Comparison of ENCODE assay signal across 8 cellular contexts in genomic region chr17:8158267-8159031, GRCh38. TPM values are rescaled to one million over a fixed set of nuclear protein-coding genes. Genes with fewer than 3 reads are reported as not detected.
DNase-seq lines count a peak whose midpoint lies in the region; ATAC-seq and TF ChIP-seq lines count a peak whose summit lies in the region.

No MANE protein-coding gene starts in this region.

- peak; percentile 95 for TF ChIP-seq CTCF in mesothelial cell of epicardium (IDR thresholded peaks at IDR 0.05; ENCODE audit: unreplicated experiment)

- peak overlapping the region in 1 of 2 donors; percentile 97 for H3K27ac Mint-ChIP-seq in effector memory CD8-positive, alpha-beta T cell
- peak overlapping the region; percentile 75 for H3K27ac Mint-ChIP-seq in mesothelial cell of epicardium

- CTCF ChIA-PET in HEK293T (lab: Yijun Ruan, JAX): interaction anchor here (0.6 to 1.5 kb wide), 6 partner anchors 15 to 58 kb away, joined by 3 read pairs; partner anchors contain the start of gene HES7

- H3K36me3 Mint-ChIP-seq in effector memory CD8-positive, alpha-beta T cell (ENCODE audit: insufficient read depth): peaks cover 49% of the 10 kb centered on the region
- H3K36me3 Mint-ChIP-seq in mesothelial cell of epicardium: no peaks in the 10 kb centered on the region

- peak; percentile 5 for ATAC-seq in effector memory CD8-positive, alpha-beta T cell (replicated peaks)
- ATAC-seq in GM19397 (IDR thresholded peaks at IDR 0.05; ENCODE audit: unreplicated experiment): no peak

- DNase-seq in C1 segment of cervical spinal cord (lab: John Stamatoyannopoulos, UW) (peak in 13 of 14 donors; percentile 29 to 86 (median 78)), HEK293T (ENCODE audit: extremely low spot score) (peak; percentile 75), NOMO-1 treated with DMSO at 0.1 percent for 48 hours (lab: John Stamatoyannopoulos, UW; ENCODE audit: unreplicated experiment) (peak; percentile 94), mesothelial cell of epicardium (ENCODE audit: low spot score in 2 of 2, unreplicated experiment in 2 of 2) (peak in 1 of 2 experiments; percentile 91)
- peak in 2 of 3 experiments; percentile 84 for DNase-seq in activated CD8-positive, alpha-beta memory T cell treated with anti-CD3 and anti-CD28 coated beads for 48 hours (ENCODE audit: low read depth in 2 of 3, low spot score in 2 of 3)
- DNase-seq in effector memory CD8-positive, alpha-beta T cell: peak; percentile 86 to 90 (median 89)
- peak; percentile 55 to 78 for DNase-seq in stimulated activated CD8-positive, alpha-beta memory T cell treated with anti-CD3 and anti-CD28 coated beads, Interleukin-15, amount 100 ng/mL, for 4 hours (ENCODE audit: low read depth in 2 of 2)

- peaks cover 39 to 42% of the 10 kb centered on the region in 2 donors for H3K4me1 Mint-ChIP-seq in effector memory CD8-positive, alpha-beta T cell (ENCODE audit: low read depth in 2 of 2)
- H3K4me1 Mint-ChIP-seq in mesothelial cell of epicardium: peaks cover 26% of the 10 kb centered on the region

- POLR2A ChIA-PET in HEK293T (lab: Yijun Ruan, JAX): interaction anchor here (1.3 to 2.5 kb wide), 2 partner anchors 15 to 18 kb away, joined by 11 read pairs; partner anchors contain the start of gene TMEM107

- no peaks in the 10 kb centered on the region for H3K9me3 Mint-ChIP-seq in effector memory CD8-positive, alpha-beta T cell
- no peaks in the 10 kb centered on the region for H3K9me3 Mint-ChIP-seq in mesothelial cell of epicardium

- H3K27me3 Mint-ChIP-seq in effector memory CD8-positive, alpha-beta T cell: no peaks in the 10 kb centered on the region
- H3K27me3 Mint-ChIP-seq in mesothelial cell of epicardium (ENCODE audit: low read depth): no peaks in the 10 kb centered on the region

- peak overlapping the region; percentile 39 to 49 for H3K4me3 Mint-ChIP-seq in effector memory CD8-positive, alpha-beta T cell
- no peak overlapping the region for H3K4me3 Mint-ChIP-seq in mesothelial cell of epicardium

TF ChIP-seq in HEK293T, 16 proteins besides CTCF, POLR2A, EP300 and RAD21:
- TF ChIP-seq ELF4 (IDR thresholded peaks at IDR 0.05) (no peak), FOXK2 (IDR thresholded peaks at IDR 0.05) (no peak)

RNA-seq across cellular contexts. Expression of gene VAMP2, which starts 4.3 kb away (rescaled TPM):
- 51.3 to 55.3 TPM (median 54.8 TPM) in 3 replicates for total RNA-seq in mesothelial cell of epicardium

RNA-seq across cellular contexts. Expression of gene PER1, which starts 6.2 kb away (rescaled TPM):
- total RNA-seq in mesothelial cell of epicardium: 55.2 to 70.2 TPM (median 58.0 TPM) in 3 replicates

RNA-seq across cellular contexts. Expression of gene TMEM107, which starts 17.7 kb away (rescaled TPM):
- total RNA-seq in mesothelial cell of epicardium: 22.0 to 23.2 TPM (median 22.6 TPM) in 3 replicates

RNA-seq across cellular contexts. Expression of gene BORCS6, which starts 31.5 kb away (rescaled TPM):
- 2.7 to 3.1 TPM (median 3.0 TPM) in 3 replicates for total RNA-seq in mesothelial cell of epicardium

RNA-seq across cellular contexts. Expression of gene HES7, which starts 34.5 kb away (rescaled TPM):
- 0.45 to 0.75 TPM (median 0.66 TPM) in 3 replicates for total RNA-seq in mesothelial cell of epicardium
